ENCODE assay signal across 12 cellular contexts in the genomic region with DNA sequence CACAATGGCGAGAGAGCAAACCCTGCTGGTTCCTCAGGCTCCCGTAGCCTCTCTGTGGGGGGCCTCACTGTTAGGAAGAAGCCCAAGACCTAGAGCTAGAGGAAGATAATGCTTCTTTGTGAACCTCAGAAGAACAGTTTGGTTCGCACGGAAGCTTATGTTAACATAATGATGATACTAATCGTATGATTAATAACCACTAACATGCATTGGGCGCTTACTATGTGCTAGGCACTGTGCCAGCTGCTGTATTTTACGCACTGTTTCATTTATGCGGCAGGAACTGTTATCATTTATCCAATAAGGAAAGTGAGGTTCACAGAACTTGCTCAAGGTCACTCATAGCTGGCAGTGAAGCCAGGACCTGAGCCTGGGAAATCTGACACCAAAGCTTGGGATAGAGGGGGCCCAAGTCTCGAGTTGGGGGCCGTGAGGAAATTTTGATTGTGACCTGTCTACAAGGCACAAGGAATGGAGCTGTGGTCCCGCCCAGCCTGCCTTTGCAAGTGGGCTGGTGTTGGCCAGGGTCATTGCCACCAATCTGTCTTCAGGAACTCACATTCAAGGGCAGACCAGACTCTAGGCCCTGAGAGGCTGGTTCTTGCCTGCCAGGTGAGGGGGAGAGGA. TPM values are rescaled to one million over a fixed set of nuclear protein-coding genes. Genes with fewer than 3 reads are reported as not detected.
DNase-seq lines count a peak whose midpoint lies in the region; ATAC-seq and TF ChIP-seq lines count a peak whose summit lies in the region.
"Had no signal": no experiment of that assay in that cellular context is flagged by ENCODE, and none has a peak within 500 bp of the region (broad histone marks: within the 10 kb centered on the region; RNA-seq: fewer than 3 reads in every experiment).

No MANE protein-coding gene starts in this region.

- no TSS peak for BruUV-seq in mammary epithelial cell (replicated peaks; lab: Mats Ljungman, UMichigan)

- H3K4me3 ChIP-seq in AG09309 (ENCODE audit: control insufficient read depth, low read depth, low read length) (no peak overlapping the region), mammary epithelial cell (replicated peaks in 1 of 3; ENCODE audit: insufficient read depth in 1 of 3, low read depth in 2 of 3, low read length in 3 of 3) (no peak overlapping the region), lung (no peak overlapping the region)
- H3K4me3 ChIP-seq: esophagus muscularis mucosa had no signal

- ATAC-seq in lung (ENCODE audit: insufficient read depth, low FRiP score): no peak

- CTCF ChIA-PET in mammary epithelial cell (lab: Charles Lee; ENCODE audit: low non-redundant PET): interaction anchor here (0.5 to 1.0 kb wide), 2 partner anchors 23 to 66 kb away, joined by 3 read pairs; no protein-coding TSS in a partner anchor

- H3K4me1 ChIP-seq in mammary epithelial cell (ENCODE audit: insufficient read depth, low read length): peaks cover 53% of the 10 kb centered on the region
- peaks cover 0 to 22% of the 10 kb centered on the region in 2 donors for H3K4me1 ChIP-seq in lung (ENCODE audit: control insufficient read depth in 2 of 2, insufficient read depth in 2 of 2, low read length in 2 of 2)

- peak overlapping the region; percentile 51 for H3K9ac ChIP-seq in mammary epithelial cell (ENCODE audit: insufficient read depth, low read length)

- H3K27me3 ChIP-seq in mammary epithelial cell (ENCODE audit: insufficient read depth, low read length): no peaks in the 10 kb centered on the region
- H3K27me3 ChIP-seq in lung (ENCODE audit: control insufficient read depth, insufficient read depth): no peaks in the 10 kb centered on the region

- no peak for TF ChIP-seq RAD21 in Ishikawa (IDR thresholded peaks at IDR 0.05; ENCODE audit: low read depth)

- intact Hi-C loops in mammary epithelial cell (cut with micrococcal nuclease): loop anchor here (1.0 kb wide), 1 partner anchor 23 kb away; no protein-coding TSS in a partner anchor

- dilution Hi-C loops in mammary epithelial cell (cut with HindIII; ENCODE audit: low sequenced_read_pairs): loop anchor here (5.0 kb wide), 2 partner anchors 61 to 84 kb away; no protein-coding TSS in a partner anchor

- in situ Hi-C loops in mammary epithelial cell (cut with MboI; ENCODE audit: low sequenced_read_pairs in 2 of 2): no loop called here

- DNase-seq in AG09309 (ENCODE audit: low read depth) (peak; percentile 89), mammary epithelial cell (peak; percentile 94), lung (ENCODE audit: low spot score) (no peak), NCI-H146 (lab: John Stamatoyannopoulos, UW) (no peak), NCI-H82 (lab: John Stamatoyannopoulos, UW) (no peak)
- no peak for DNase-seq in NK-92 treated with Interleukin-12 subunit alpha and Interleukin-12 subunit beta, amount 100 ng/mL, for 24 hours (lab: John Stamatoyannopoulos, UW)
- no peak for DNase-seq in stimulated activated CD4-positive, alpha-beta T cell treated with anti-CD3 and anti-CD28 coated beads, Interleukin-4, amount 100 ng/mL, for 4 hours
- DNase-seq: activated effector memory CD4-positive, alpha-beta T cell treated with Interleukin-2 at 50 U/mL for 16 hours; NCI-H226 had no signal

- peak overlapping the region; percentile 68 for H3K27ac ChIP-seq in mammary epithelial cell (ENCODE audit: insufficient read depth, low read depth, low read length)
- peak overlapping the region; percentile 6 to 60 for H3K27ac ChIP-seq in lung (ENCODE audit: low read depth in 1 of 2, low read length in 1 of 2)
- H3K27ac ChIP-seq: esophagus muscularis mucosa had no signal

- 21% methylated on average over 9 of the region's 11 CpGs for WGBS in mammary epithelial cell (ENCODE audit: low coverage, missing lambda C conversion rate)
- 54 to 55% methylated on average over 11 of the region's 11 CpGs for WGBS in lung, 2 donors

- peak overlapping the region; percentile 38 for H3K4me2 ChIP-seq in mammary epithelial cell (ENCODE audit: insufficient read depth, low read depth, low read length)

- H3K9me3 ChIP-seq in mammary epithelial cell (replicated peaks; ENCODE audit: insufficient read depth, low read length) (no peaks in the 10 kb centered on the region), lung (ENCODE audit: control insufficient read depth in 2 of 2, insufficient read depth in 1 of 2, low read length in 1 of 2) (no peaks in the 10 kb centered on the region)
- H3K9me3 ChIP-seq: esophagus muscularis mucosa had no signal

- no peaks in the 10 kb centered on the region for H3K36me3 ChIP-seq in mammary epithelial cell (ENCODE audit: insufficient read depth, low read length)
- H3K36me3 ChIP-seq in lung (ENCODE audit: control insufficient read depth in 2 of 2, insufficient read depth in 2 of 2, low read length in 2 of 2): no peaks in the 10 kb centered on the region

- H3K79me2 ChIP-seq in mammary epithelial cell (ENCODE audit: insufficient read depth, low read length): peaks cover 32% of the 10 kb centered on the region

- peak; percentile 5; the same call in 1 of the 2 replicates for TF ChIP-seq EP300 in Ishikawa (IDR thresholded peaks at IDR 0.05; ENCODE audit: borderline replicate concordance)

- no peaks in the 10 kb centered on the region for H4K20me1 ChIP-seq in mammary epithelial cell (ENCODE audit: insufficient read depth, low read length)

- TF ChIP-seq CTCF in AG09309 (IDR thresholded peaks at IDR 0.05; ENCODE audit: control insufficient read depth, insufficient read depth, low read depth, low read length, missing control alignments): no peak
- no peak for TF ChIP-seq CTCF in mammary epithelial cell (conservative IDR thresholded peaks at IDR 0.05 in 1 of 2, IDR thresholded peaks at IDR 0.05 in 1 of 2; ENCODE audit: extremely low read depth in 1 of 2, insufficient read depth in 1 of 2, low read depth in 1 of 2, low read length in 2 of 2)
- no peak for TF ChIP-seq CTCF in lung (IDR thresholded peaks at IDR 0.05; ENCODE audit: control extremely low read depth, extremely low read depth)

- H2AFZ ChIP-seq in mammary epithelial cell (ENCODE audit: low read depth, low read length): no peak overlapping the region

TF ChIP-seq in Ishikawa, 13 proteins besides CTCF, POLR2A, EP300 and RAD21:
- TF ChIP-seq, protein P1, sequence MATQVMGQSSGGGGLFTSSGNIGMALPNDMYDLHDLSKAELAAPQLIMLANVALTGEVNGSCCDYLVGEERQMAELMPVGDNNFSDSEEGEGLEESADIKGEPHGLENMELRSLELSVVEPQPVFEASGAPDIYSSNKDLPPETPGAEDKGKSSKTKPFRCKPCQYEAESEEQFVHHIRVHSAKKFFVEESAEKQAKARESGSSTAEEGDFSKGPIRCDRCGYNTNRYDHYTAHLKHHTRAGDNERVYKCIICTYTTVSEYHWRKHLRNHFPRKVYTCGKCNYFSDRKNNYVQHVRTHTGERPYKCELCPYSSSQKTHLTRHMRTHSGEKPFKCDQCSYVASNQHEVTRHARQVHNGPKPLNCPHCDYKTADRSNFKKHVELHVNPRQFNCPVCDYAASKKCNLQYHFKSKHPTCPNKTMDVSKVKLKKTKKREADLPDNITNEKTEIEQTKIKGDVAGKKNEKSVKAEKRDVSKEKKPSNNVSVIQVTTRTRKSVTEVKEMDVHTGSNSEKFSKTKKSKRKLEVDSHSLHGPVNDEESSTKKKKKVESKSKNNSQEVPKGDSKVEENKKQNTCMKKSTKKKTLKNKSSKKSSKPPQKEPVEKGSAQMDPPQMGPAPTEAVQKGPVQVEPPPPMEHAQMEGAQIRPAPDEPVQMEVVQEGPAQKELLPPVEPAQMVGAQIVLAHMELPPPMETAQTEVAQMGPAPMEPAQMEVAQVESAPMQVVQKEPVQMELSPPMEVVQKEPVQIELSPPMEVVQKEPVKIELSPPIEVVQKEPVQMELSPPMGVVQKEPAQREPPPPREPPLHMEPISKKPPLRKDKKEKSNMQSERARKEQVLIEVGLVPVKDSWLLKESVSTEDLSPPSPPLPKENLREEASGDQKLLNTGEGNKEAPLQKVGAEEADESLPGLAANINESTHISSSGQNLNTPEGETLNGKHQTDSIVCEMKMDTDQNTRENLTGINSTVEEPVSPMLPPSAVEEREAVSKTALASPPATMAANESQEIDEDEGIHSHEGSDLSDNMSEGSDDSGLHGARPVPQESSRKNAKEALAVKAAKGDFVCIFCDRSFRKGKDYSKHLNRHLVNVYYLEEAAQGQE (IDR thresholded peaks at IDR 0.05; ENCODE audit: low read depth): no peak
- TF ChIP-seq CEBPB (IDR thresholded peaks at IDR 0.05) (no peak), ZBTB7A (IDR thresholded peaks at IDR 0.05; ENCODE audit: low read depth) (no peak)
- TF ChIP-seq, protein P2, sequence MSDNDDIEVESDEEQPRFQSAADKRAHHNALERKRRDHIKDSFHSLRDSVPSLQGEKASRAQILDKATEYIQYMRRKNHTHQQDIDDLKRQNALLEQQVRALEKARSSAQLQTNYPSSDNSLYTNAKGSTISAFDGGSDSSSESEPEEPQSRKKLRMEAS (IDR thresholded peaks at IDR 0.05): no peak

RNA-seq across cellular contexts. Expression of a gene that starts 6.8 kb away (rescaled TPM):
- total RNA-seq in mammary epithelial cell (1 to 10 TPM in 1 of 2 donors, under 1 TPM in 1; 0.66 to 1.2 TPM), lung (10 to 100 TPM in 1 of 2 donors, 1 to 10 TPM in 1; 3.3 to 11.3 TPM)
- polyA plus RNA-seq in mammary epithelial cell (0.71 TPM), lung (1 to 10 TPM; 2.0 to 7.9 TPM)
- polyA minus RNA-seq in mammary epithelial cell: not detected
- total RNA-seq: Calu3 had no signal

RNA-seq across cellular contexts. Expression of a gene that starts 9.2 kb away (rescaled TPM):
- total RNA-seq in mammary epithelial cell: 10 to 100 TPM in 1 of 2 donors, 1 to 10 TPM in 1; 3.3 to 17.0 TPM
- 18.8 TPM for polyA plus RNA-seq in mammary epithelial cell
- 18.6 TPM for polyA minus RNA-seq in mammary epithelial cell
- 10 to 100 TPM; 15.9 to 20.0 TPM for total RNA-seq in lung
- 10 to 100 TPM; 21.4 to 30.4 TPM for polyA plus RNA-seq in lung
- total RNA-seq: Calu3 had no signal

RNA-seq across cellular contexts. Expression of a gene that starts 39.0 kb away (rescaled TPM):
- 100 to 1,000 TPM in 1 of 2 donors, 10 to 100 TPM in 1; 65.1 to 221 TPM for total RNA-seq in mammary epithelial cell
- 48.7 TPM for polyA plus RNA-seq in mammary epithelial cell
- 31.0 TPM for polyA minus RNA-seq in mammary epithelial cell
- 10 to 100 TPM; 20.8 to 38.0 TPM for total RNA-seq in lung
- polyA plus RNA-seq in lung: 10 to 100 TPM; 12.1 to 15.4 TPM

RNA-seq across cellular contexts. Expression of a gene that starts 45.4 kb away (rescaled TPM):
- total RNA-seq in mammary epithelial cell (10 to 100 TPM; 22.0 to 51.3 TPM), lung (10 to 100 TPM; 22.7 to 56.5 TPM)
- polyA plus RNA-seq in mammary epithelial cell (30.6 TPM), lung (100 to 1,000 TPM in 1 of 2 donors, 10 to 100 TPM in 1; 20.1 to 116 TPM)
- polyA minus RNA-seq in mammary epithelial cell: 21.1 TPM

Comparison
In these comparisons a context has a peak if more than half of its experiments do, and no peak if none do; other contexts are left out.
1. DNase-seq: peak in AG09309 (single experiment) and mammary epithelial cell (single experiment); none in lung (single experiment), NCI-H146 (single experiment), NK-92 treated with Interleukin-12 subunit alpha and Interleukin-12 subunit beta, amount 100 ng/mL, for 24 hours (single experiment), stimulated activated CD4-positive, alpha-beta T cell treated with anti-CD3 and anti-CD28 coated beads, Interleukin-4, amount 100 ng/mL, for 4 hours (0 of 2) and NCI-H82 (single experiment).